ENCODE assay signal across 13 cellular contexts in genomic region chr10:52961298-52961697, GRCh38.
"Had no signal": no experiment of that assay in that cellular context is flagged by ENCODE, and none has a peak within 500 bp of the region (broad histone marks: within the 10 kb centered on the region; RNA-seq: fewer than 3 reads in every experiment).

No MANE protein-coding gene starts in this region.

- H3K4me1 Mint-ChIP-seq: activated CD4-positive, alpha-beta T cell treated with anti-CD3 and anti-CD28 coated beads, Interleukin-2, amount 10 ng/mL, durations not matched to agents 7 days and 5 days; naive thymus-derived CD8-positive, alpha-beta T cell; stimulated activated naive CD8-positive, alpha-beta T cell treated with anti-CD3 and anti-CD28 coated beads, Interleukin-15, amount 100 ng/mL, for 72 hours had no signal

- ATAC-seq: naive thymus-derived CD8-positive, alpha-beta T cell; stimulated activated naive CD8-positive, alpha-beta T cell treated with anti-CD3 and anti-CD28 coated beads, Interleukin-15, amount 100 ng/mL, for 72 hours had no signal

- DNase-seq: activated CD4-positive, alpha-beta T cell treated with anti-CD3 and anti-CD28 coated beads, Interleukin-2, amount 10 ng/mL, durations not matched to agents 7 days and 5 days; activated CD4-positive, CD25-positive, alpha-beta regulatory T cell; activated CD8-positive, alpha-beta memory T cell treated with anti-CD3 and anti-CD28 coated beads for 24 hours; activated naive CD4-positive, alpha-beta T cell treated with anti-CD3 and anti-CD28 coated beads, Interleukin-2, amount 50 U/mL, for 16 hours; adrenal gland; colonic mucosa; naive thymus-derived CD8-positive, alpha-beta T cell; stimulated activated CD4-positive, alpha-beta T cell treated with anti-CD3 and anti-CD28 coated beads, Interleukin-4, amount 100 ng/mL, for 1 hour; stimulated activated CD8-positive, alpha-beta memory T cell treated with anti-CD3 and anti-CD28 coated beads, Interleukin-4, amount 100 ng/mL, for 48 hours; stimulated activated naive CD8-positive, alpha-beta T cell treated with anti-CD3 and anti-CD28 coated beads, Interleukin-15, amount 100 ng/mL, for 72 hours; testis had no signal

- H3K36me3 Mint-ChIP-seq: naive thymus-derived CD8-positive, alpha-beta T cell had no signal

- H3K36me3 ChIP-seq: adrenal gland, colonic mucosa had no signal

- H3K27me3 Mint-ChIP-seq: activated CD4-positive, alpha-beta T cell treated with anti-CD3 and anti-CD28 coated beads, Interleukin-2, amount 10 ng/mL, durations not matched to agents 7 days and 5 days; naive thymus-derived CD8-positive, alpha-beta T cell; stimulated activated naive CD8-positive, alpha-beta T cell treated with anti-CD3 and anti-CD28 coated beads, Interleukin-15, amount 100 ng/mL, for 72 hours had no signal

- H3K4me3 Mint-ChIP-seq: activated CD4-positive, alpha-beta T cell treated with anti-CD3 and anti-CD28 coated beads, Interleukin-2, amount 10 ng/mL, durations not matched to agents 7 days and 5 days; naive thymus-derived CD8-positive, alpha-beta T cell; stimulated activated naive CD8-positive, alpha-beta T cell treated with anti-CD3 and anti-CD28 coated beads, Interleukin-15, amount 100 ng/mL, for 72 hours; T-helper 1 cell treated with Interleukin-12 subunit alpha and Interleukin-12 subunit beta and Interleukin-4 antibody, amounts not matched to agents 30 μg/mL and 1 μg/mL, for 36 hours had no signal

- H3K27ac ChIP-seq: adrenal gland, colonic mucosa, testis had no signal

- H3K27me3 ChIP-seq: adrenal gland, colonic mucosa, testis had no signal

- H3K4me1 ChIP-seq: adrenal gland, colonic mucosa, testis had no signal

- H3K27ac Mint-ChIP-seq: activated CD4-positive, alpha-beta T cell treated with anti-CD3 and anti-CD28 coated beads, Interleukin-2, amount 10 ng/mL, durations not matched to agents 7 days and 5 days; activated T-helper 2 cell treated with anti-CD3 and anti-CD28 coated beads, Interferon-gamma antibody, Interleukin-2, Interleukin-4, amounts not matched to agents 10 μg/mL and 5 μg/mL and 100 μg/mL, durations not matched to agents 14 hours and 24 hours and 36 hours; naive thymus-derived CD8-positive, alpha-beta T cell; stimulated activated naive CD8-positive, alpha-beta T cell treated with anti-CD3 and anti-CD28 coated beads, Interleukin-15, amount 100 ng/mL, for 72 hours; T-helper 1 cell treated with Interleukin-12 subunit alpha and Interleukin-12 subunit beta and Interleukin-4 antibody, amounts not matched to agents 30 μg/mL and 1 μg/mL, for 36 hours had no signal

- H3K4me3 ChIP-seq: adrenal gland, colonic mucosa, testis had no signal

- H3K9me3 Mint-ChIP-seq: activated CD4-positive, alpha-beta T cell treated with anti-CD3 and anti-CD28 coated beads, Interleukin-2, amount 10 ng/mL, durations not matched to agents 7 days and 5 days; activated T-helper 2 cell treated with anti-CD3 and anti-CD28 coated beads, Interferon-gamma antibody, Interleukin-2, Interleukin-4, amounts not matched to agents 10 μg/mL and 5 μg/mL and 100 μg/mL, durations not matched to agents 14 hours and 24 hours and 36 hours had no signal

- H3K9me3 ChIP-seq: adrenal gland, colonic mucosa, testis had no signal
